Comparison of ENCODE assay signal across 33 cellular contexts in the genomic region with DNA sequence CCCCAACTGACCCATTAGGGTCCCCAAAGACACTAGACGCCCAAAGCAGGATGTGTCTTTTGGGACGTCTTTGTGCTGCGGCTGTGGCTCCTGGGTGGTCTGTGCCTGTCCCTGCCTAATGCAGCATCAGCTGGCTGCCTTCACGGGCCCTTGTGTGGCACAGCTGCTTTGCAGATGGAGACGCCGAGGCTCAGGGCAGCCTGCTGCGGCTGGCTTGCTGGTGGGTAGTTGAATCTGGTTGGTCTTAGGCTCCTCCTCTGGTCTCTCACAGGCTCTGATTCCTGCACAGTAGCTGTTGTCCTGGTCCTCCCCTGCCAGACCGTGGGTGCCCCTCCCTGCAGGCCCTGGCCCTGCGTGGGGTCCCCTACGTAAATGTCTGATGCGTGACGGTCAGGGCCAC. TPM values are rescaled to one million over a fixed set of nuclear protein-coding genes. Genes with fewer than 3 reads are reported as not detected.
"Had no signal": no experiment of that assay in that cellular context is flagged by ENCODE, and none has a peak within 500 bp of the region (broad histone marks: within the 10 kb centered on the region; RNA-seq: fewer than 3 reads in every experiment).

No MANE protein-coding gene starts in this region.

- H2AFZ ChIP-seq: neural progenitor cell had no signal

- H3K27me3 Mint-ChIP-seq: stimulated activated naive B cell treated with anti-CD40 and anti-IgM and Interleukin-4, amounts not matched to agents 10 μg/mL and 1 μg/mL and 100 μg/mL, for 72 hours had no signal

- ATAC-seq: left colon; left lung; natural killer cell; right lobe of liver; stimulated activated naive B cell treated with anti-CD40 and anti-IgM and Interleukin-4, amounts not matched to agents 10 μg/mL and 1 μg/mL and 100 μg/mL, for 72 hours; stimulated activated naive CD8-positive, alpha-beta T cell treated with anti-CD3 and anti-CD28 coated beads, Interleukin-15, Interleukin-2, amounts not matched to agents 100 U/mL and 50 U/mL, for 24 hours had no signal

- H3K9ac ChIP-seq: neural progenitor cell had no signal

- H3K9me3 Mint-ChIP-seq: immature natural killer cell; mesothelial cell of epicardium; naive B cell; natural killer cell; nephron progenitor cell; neural progenitor cell; stimulated activated naive B cell treated with anti-CD40 and anti-IgM and Interleukin-4, amounts not matched to agents 10 μg/mL and 1 μg/mL and 100 μg/mL, for 72 hours had no signal

- H3K27me3 ChIP-seq: neural progenitor cell, ovary, right lobe of liver, testis, thyroid gland, transverse colon, upper lobe of left lung had no signal

- H3K4me2 ChIP-seq: neural progenitor cell had no signal

- FAIRE-seq: islet of Langerhans, kidney, urothelium cell line had no signal

- H3K9me3 ChIP-seq: left lung, ovary, right lobe of liver, stomach, testis, thyroid gland, transverse colon, upper lobe of left lung had no signal

- H3K4me1 Mint-ChIP-seq: immature natural killer cell, naive B cell, natural killer cell had no signal

- H3K36me3 ChIP-seq: left lung, neural progenitor cell, ovary, right lobe of liver, stomach, thyroid gland, transverse colon, upper lobe of left lung had no signal

- H3K4me3 Mint-ChIP-seq: immature natural killer cell; mesothelial cell of epicardium; natural killer cell; nephron progenitor cell; neural progenitor cell; stimulated activated naive B cell treated with anti-CD40 and anti-IgM and Interleukin-4, amounts not matched to agents 10 μg/mL and 1 μg/mL and 100 μg/mL, for 72 hours had no signal

- DNase-seq: hypothalamus; immature natural killer cell; kidney; left colon; mesendoderm; naive B cell; natural killer cell; nephron progenitor cell; ovary; right lobe of liver; stimulated activated CD4-positive, alpha-beta T cell treated with anti-CD3 and anti-CD28 coated beads, Interleukin-12 subunit alpha, Interleukin-12 subunit beta, amount 100 ng/mL, for 4 hours; stimulated activated CD4-positive, alpha-beta T cell treated with anti-CD3 and anti-CD28 coated beads, Interleukin-15, amount 100 ng/mL, for 24 hours; stimulated activated CD4-positive, alpha-beta T cell treated with anti-CD3 and anti-CD28 coated beads, Interleukin-2, amount 100 ng/mL, for 24 hours; stimulated activated CD4-positive, alpha-beta T cell treated with anti-CD3 and anti-CD28 coated beads, Interleukin-4, amount 100 ng/mL, for 1 hour; stimulated activated naive B cell treated with anti-CD40 and anti-IgM and Interleukin-4, amounts not matched to agents 10 μg/mL and 1 μg/mL and 100 μg/mL, for 72 hours; stimulated activated naive CD8-positive, alpha-beta T cell treated with anti-CD3 and anti-CD28 coated beads, Interleukin-15, Interleukin-2, amounts not matched to agents 100 U/mL and 50 U/mL, for 24 hours; stomach; testis; thyroid gland; transverse colon had no signal

- H3K36me3 Mint-ChIP-seq: immature natural killer cell; mesothelial cell of epicardium; naive B cell; natural killer cell; neural progenitor cell; stimulated activated naive B cell treated with anti-CD40 and anti-IgM and Interleukin-4, amounts not matched to agents 10 μg/mL and 1 μg/mL and 100 μg/mL, for 72 hours had no signal

- H3K4me3 ChIP-seq: left lung, lung, neural progenitor cell, ovary, right lobe of liver, skin epidermis, stomach, testis, thyroid gland, transverse colon, upper lobe of left lung had no signal

- H3K4me1 ChIP-seq: left lung, neural progenitor cell, right lobe of liver, stomach, testis, thyroid gland, transverse colon, upper lobe of left lung had no signal

- H3K27ac Mint-ChIP-seq: immature natural killer cell; mesothelial cell of epicardium; naive B cell; natural killer cell; nephron progenitor cell; neural progenitor cell; progenitor cell of endocrine pancreas; stimulated activated naive B cell treated with anti-CD40 and anti-IgM and Interleukin-4, amounts not matched to agents 10 μg/mL and 1 μg/mL and 100 μg/mL, for 72 hours had no signal

- H3K27ac ChIP-seq: left lung, neural progenitor cell, ovary, right lobe of liver, skin epidermis, stomach, testis, thyroid gland, transverse colon, upper lobe of left lung had no signal

RNA-seq across cellular contexts. Expression of gene CPZ, which starts 8.1 kb away (rescaled TPM):
- total RNA-seq: mononuclear cell, natural killer cell, pulmonary artery endothelial cell had no signal
- polyA plus RNA-seq: immature natural killer cell had no signal

RNA-seq across cellular contexts. Expression of gene GPR78, which starts 20.5 kb away (rescaled TPM):
- total RNA-seq: kidney, lower leg skin, mononuclear cell, natural killer cell, pulmonary artery endothelial cell, renal cortical epithelial cell, right lobe of liver, thyroid gland had no signal
- polyA plus RNA-seq: immature natural killer cell had no signal
